1 cellular context compared by ENCODE assay signal in the genomic region with DNA sequence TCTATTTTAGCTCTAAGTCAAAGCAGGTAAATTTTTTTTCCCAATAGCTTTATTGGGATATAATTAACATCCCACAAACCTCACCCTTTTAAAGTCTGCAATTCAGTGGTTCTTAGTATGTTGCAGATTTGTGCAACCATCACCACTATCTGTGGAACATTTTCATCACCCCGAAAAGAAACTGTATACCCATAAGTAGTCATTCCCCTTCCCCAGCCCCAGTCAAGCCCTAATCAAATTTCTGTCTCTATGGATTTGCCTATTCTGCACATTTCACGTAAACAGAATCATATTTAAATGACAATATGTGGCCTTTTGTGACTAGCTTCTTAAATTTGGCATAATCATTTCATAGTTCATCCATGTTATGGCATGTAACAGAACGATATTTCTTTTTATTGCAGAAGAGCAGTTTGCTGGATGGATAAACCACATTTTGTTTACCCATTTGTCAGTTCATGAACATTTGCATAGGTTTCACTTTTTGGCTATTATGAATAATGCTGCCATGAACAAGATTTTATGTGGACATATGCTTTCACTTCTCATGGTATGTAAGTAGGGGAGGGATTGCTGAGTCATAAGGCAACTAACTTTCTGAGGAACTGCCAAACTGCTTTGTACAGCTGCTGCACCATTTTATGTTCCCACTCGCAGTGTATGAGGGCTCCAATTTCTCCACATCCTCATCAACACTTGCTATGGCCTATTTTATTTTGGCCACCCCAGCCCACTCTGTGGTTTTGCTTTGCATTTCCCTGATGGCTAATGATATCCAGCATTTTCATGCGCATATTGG.
A peak's percentile ranks its signal among the peaks of the same experiment; 100 is the strongest.
TF ChIP-seq lines count a peak whose summit lies in the region.

No MANE protein-coding gene starts in this region.

TF ChIP-seq in GM12878, 131 proteins besides CTCF, POLR2A, EP300 and RAD21 (continued from another document):
- TF ChIP-seq E2F4 (IDR thresholded peaks at IDR 0.05; ENCODE audit: low read depth, low read length) = no peak
- peak; percentile 92 for TF ChIP-seq IKZF1 (conservative IDR thresholded peaks at IDR 0.05)
- TF ChIP-seq ATF7 (IDR thresholded peaks at IDR 0.05; ENCODE audit: low read depth) = peak; percentile 89
- TF ChIP-seq, protein P1, sequence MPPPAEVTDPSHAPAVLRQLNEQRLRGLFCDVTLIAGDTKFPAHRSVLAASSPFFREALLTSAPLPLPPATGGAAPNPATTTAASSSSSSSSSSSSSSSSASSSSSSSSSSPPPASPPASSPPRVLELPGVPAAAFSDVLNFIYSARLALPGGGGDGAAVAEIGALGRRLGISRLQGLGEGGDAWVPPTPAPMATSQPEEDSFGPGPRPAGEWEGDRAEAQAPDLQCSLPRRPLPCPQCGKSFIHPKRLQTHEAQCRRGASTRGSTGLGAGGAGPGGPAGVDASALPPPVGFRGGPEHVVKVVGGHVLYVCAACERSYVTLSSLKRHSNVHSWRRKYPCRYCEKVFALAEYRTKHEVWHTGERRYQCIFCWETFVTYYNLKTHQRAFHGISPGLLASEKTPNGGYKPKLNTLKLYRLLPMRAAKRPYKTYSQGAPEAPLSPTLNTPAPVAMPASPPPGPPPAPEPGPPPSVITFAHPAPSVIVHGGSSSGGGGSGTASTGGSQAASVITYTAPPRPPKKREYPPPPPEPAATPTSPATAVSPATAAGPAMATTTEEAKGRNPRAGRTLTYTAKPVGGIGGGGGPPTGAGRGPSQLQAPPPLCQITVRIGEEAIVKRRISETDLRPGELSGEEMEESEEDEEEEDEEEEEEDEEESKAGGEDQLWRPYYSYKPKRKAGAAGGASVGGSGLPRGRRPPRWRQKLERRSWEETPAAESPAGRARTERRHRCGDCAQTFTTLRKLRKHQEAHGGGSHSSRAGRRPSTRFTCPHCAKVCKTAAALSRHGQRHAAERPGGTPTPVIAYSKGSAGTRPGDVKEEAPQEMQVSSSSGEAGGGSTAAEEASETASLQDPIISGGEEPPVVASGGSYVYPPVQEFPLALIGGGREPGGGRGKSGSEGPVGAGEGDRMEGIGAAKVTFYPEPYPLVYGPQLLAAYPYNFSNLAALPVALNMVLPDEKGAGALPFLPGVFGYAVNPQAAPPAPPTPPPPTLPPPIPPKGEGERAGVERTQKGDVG (CRISPR knock-in tag; IDR thresholded peaks at IDR 0.05) = no peak
- TF ChIP-seq BMI1 (IDR thresholded peaks at IDR 0.05; ENCODE audit: borderline replicate concordance) = 0 out of 2 replicates have a peak, but pooled peaks have one; percentile 35
- TF ChIP-seq SMAD5 (IDR thresholded peaks at IDR 0.05; ENCODE audit: low read depth) = no peak
- TF ChIP-seq HDAC2 (IDR thresholded peaks at IDR 0.05) = no peak
- TF ChIP-seq TCF3 (IDR thresholded peaks at IDR 0.05; ENCODE audit: borderline replicate concordance, insufficient read depth, low read depth, low read length) = peak; percentile 86; the same call in 1 of the 2 replicates
- TF ChIP-seq SREBF1 (IDR thresholded peaks at IDR 0.05; ENCODE audit: low read length) = peak; percentile 49; the same call in 1 of the 2 replicates
- TF ChIP-seq ASH2L (IDR thresholded peaks at IDR 0.05; ENCODE audit: borderline replicate concordance, low read depth) = no peak
- TF ChIP-seq DPF2 (IDR thresholded peaks at IDR 0.05) = peak; percentile 98
- TF ChIP-seq, protein P2, sequence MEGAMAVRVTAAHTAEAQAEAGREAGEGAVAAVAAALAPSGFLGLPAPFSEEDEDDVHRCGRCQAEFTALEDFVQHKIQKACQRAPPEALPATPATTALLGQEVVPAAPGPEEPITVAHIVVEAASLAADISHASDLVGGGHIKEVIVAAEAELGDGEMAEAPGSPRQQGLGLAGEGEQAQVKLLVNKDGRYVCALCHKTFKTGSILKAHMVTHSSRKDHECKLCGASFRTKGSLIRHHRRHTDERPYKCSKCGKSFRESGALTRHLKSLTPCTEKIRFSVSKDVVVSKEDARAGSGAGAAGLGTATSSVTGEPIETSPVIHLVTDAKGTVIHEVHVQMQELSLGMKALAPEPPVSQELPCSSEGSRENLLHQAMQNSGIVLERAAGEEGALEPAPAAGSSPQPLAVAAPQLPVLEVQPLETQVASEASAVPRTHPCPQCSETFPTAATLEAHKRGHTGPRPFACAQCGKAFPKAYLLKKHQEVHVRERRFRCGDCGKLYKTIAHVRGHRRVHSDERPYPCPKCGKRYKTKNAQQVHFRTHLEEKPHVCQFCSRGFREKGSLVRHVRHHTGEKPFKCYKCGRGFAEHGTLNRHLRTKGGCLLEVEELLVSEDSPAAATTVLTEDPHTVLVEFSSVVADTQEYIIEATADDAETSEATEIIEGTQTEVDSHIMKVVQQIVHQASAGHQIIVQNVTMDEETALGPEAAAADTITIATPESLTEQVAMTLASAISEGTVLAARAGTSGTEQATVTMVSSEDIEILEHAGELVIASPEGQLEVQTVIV (IDR thresholded peaks at IDR 0.05; ENCODE audit: borderline replicate concordance, partially characterized antibody) = no peak
- TF ChIP-seq SPI1 (IDR thresholded peaks at IDR 0.05; ENCODE audit: borderline replicate concordance, insufficient read depth, low read depth, low read length) = peak; percentile 92
- no peak for TF ChIP-seq MYC (IDR thresholded peaks at IDR 0.05; ENCODE audit: insufficient read depth, insufficient read length, insufficient replicate concordance, low read length, severe bottlenecking)
- no peak for TF ChIP-seq SUZ12 (IDR thresholded peaks at IDR 0.05; ENCODE audit: unreplicated experiment)
- no peak for TF ChIP-seq RB1 (IDR thresholded peaks at IDR 0.05; ENCODE audit: borderline replicate concordance)
- TF ChIP-seq FOS (IDR thresholded peaks at IDR 0.05; ENCODE audit: borderline replicate concordance, extremely low read depth, insufficient read length) = no peak
- peak; percentile 67 to 68; a peak in 3 of 4 replicates for TF ChIP-seq BHLHE40 (IDR thresholded peaks at IDR 0.05; ENCODE audit: borderline replicate concordance in 1 of 2, low read depth in 2 of 2, low read length in 1 of 2)
- TF ChIP-seq NFXL1 (IDR thresholded peaks at IDR 0.05; ENCODE audit: borderline replicate concordance) = no peak
- TF ChIP-seq, protein P3, sequence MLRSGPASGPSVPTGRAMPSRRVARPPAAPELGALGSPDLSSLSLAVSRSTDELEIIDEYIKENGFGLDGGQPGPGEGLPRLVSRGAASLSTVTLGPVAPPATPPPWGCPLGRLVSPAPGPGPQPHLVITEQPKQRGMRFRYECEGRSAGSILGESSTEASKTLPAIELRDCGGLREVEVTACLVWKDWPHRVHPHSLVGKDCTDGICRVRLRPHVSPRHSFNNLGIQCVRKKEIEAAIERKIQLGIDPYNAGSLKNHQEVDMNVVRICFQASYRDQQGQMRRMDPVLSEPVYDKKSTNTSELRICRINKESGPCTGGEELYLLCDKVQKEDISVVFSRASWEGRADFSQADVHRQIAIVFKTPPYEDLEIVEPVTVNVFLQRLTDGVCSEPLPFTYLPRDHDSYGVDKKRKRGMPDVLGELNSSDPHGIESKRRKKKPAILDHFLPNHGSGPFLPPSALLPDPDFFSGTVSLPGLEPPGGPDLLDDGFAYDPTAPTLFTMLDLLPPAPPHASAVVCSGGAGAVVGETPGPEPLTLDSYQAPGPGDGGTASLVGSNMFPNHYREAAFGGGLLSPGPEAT (IDR thresholded peaks at IDR 0.05; ENCODE audit: low read depth) = peak; percentile 93
- TF ChIP-seq, protein P4, sequence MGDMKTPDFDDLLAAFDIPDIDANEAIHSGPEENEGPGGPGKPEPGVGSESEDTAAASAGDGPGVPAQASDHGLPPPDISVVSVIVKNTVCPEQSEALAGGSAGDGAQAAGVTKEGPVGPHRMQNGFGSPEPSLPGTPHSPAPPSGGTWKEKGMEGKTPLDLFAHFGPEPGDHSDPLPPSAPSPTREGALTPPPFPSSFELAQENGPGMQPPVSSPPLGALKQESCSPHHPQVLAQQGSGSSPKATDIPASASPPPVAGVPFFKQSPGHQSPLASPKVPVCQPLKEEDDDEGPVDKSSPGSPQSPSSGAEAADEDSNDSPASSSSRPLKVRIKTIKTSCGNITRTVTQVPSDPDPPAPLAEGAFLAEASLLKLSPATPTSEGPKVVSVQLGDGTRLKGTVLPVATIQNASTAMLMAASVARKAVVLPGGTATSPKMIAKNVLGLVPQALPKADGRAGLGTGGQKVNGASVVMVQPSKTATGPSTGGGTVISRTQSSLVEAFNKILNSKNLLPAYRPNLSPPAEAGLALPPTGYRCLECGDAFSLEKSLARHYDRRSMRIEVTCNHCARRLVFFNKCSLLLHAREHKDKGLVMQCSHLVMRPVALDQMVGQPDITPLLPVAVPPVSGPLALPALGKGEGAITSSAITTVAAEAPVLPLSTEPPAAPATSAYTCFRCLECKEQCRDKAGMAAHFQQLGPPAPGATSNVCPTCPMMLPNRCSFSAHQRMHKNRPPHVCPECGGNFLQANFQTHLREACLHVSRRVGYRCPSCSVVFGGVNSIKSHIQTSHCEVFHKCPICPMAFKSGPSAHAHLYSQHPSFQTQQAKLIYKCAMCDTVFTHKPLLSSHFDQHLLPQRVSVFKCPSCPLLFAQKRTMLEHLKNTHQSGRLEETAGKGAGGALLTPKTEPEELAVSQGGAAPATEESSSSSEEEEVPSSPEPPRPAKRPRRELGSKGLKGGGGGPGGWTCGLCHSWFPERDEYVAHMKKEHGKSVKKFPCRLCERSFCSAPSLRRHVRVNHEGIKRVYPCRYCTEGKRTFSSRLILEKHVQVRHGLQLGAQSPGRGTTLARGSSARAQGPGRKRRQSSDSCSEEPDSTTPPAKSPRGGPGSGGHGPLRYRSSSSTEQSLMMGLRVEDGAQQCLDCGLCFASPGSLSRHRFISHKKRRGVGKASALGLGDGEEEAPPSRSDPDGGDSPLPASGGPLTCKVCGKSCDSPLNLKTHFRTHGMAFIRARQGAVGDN (IDR thresholded peaks at IDR 0.05) = no peak
- TF ChIP-seq CBX3 (IDR thresholded peaks at IDR 0.05; ENCODE audit: borderline replicate concordance, low read depth) = no peak
- peak; percentile 85; the same call in 1 of the 2 replicates for TF ChIP-seq PAX5 (IDR thresholded peaks at IDR 0.05; ENCODE audit: borderline replicate concordance, low read depth, low read length)
